ENCODE assay signal across 8 cellular contexts in genomic region chr19:18519962-18520847, GRCh38. TPM values are rescaled to one million over a fixed set of nuclear protein-coding genes. Genes with fewer than 3 reads are reported as not detected.
DNase-seq lines count a peak whose midpoint lies in the region; ATAC-seq, FAIRE-seq and TF ChIP-seq lines count a peak whose summit lies in the region.

No MANE protein-coding gene starts in this region.

- ATAC-seq in activated CD8-positive, alpha-beta memory T cell treated with anti-CD3 and anti-CD28 coated beads, Interleukin-2, amount 10 ng/mL, durations not matched to agents 7 days and 5 days = no peak
- ATAC-seq in naive B cell (ENCODE audit: low read depth in 2 of 2) = no peak
- no peak for ATAC-seq in GM21515 (IDR thresholded peaks at IDR 0.05; ENCODE audit: unreplicated experiment)

- H3K36me3 ChIP-seq in tibial artery = no peaks in the 10 kb centered on the region

- H3K27me3 Mint-ChIP-seq in activated CD8-positive, alpha-beta memory T cell treated with anti-CD3 and anti-CD28 coated beads, Interleukin-2, amount 10 ng/mL, durations not matched to agents 7 days and 5 days = no peaks in the 10 kb centered on the region
- H3K27me3 Mint-ChIP-seq in naive B cell = no peaks in the 10 kb centered on the region

- peak; percentile 22 to 44 for TF ChIP-seq CTCF in tibial artery (IDR thresholded peaks at IDR 0.05)

- no peaks in the 10 kb centered on the region for H3K36me3 Mint-ChIP-seq in activated CD8-positive, alpha-beta memory T cell treated with anti-CD3 and anti-CD28 coated beads, Interleukin-2, amount 10 ng/mL, durations not matched to agents 7 days and 5 days
- H3K36me3 Mint-ChIP-seq in naive B cell = no peaks in the 10 kb centered on the region

- H3K4me3 ChIP-seq in tibial artery = peak overlapping the region; percentile 94 to 98

- peak overlapping the region; percentile 89 for H3K27ac Mint-ChIP-seq in activated CD8-positive, alpha-beta memory T cell treated with anti-CD3 and anti-CD28 coated beads, Interleukin-2, amount 10 ng/mL, durations not matched to agents 7 days and 5 days
- H3K27ac Mint-ChIP-seq in naive B cell = peak overlapping the region; percentile 96 to 99 (median 96)

- no peaks in the 10 kb centered on the region for H3K27me3 ChIP-seq in tibial artery

- FAIRE-seq in GM18507 (lab: Jason Lieb, UNC) = peak; percentile 91

- CTCF ChIA-PET in activated CD8-positive, alpha-beta memory T cell treated with anti-CD3 and anti-CD28 coated beads, Interleukin-2, amount 10 ng/mL, durations not matched to agents 7 days and 5 days (lab: Charles Lee) = interaction anchor here (0.7 to 6.6 kb wide), 38 partner anchors 8 to 398 kb away, joined by 3 to 145 read pairs (median 6); partner anchors contain the start of genes FKBP8, KXD1, REX1BD and UBA52

- no peaks in the 10 kb centered on the region for H3K9me3 Mint-ChIP-seq in activated CD8-positive, alpha-beta memory T cell treated with anti-CD3 and anti-CD28 coated beads, Interleukin-2, amount 10 ng/mL, durations not matched to agents 7 days and 5 days (ENCODE audit: low read depth)
- H3K9me3 Mint-ChIP-seq in naive B cell = no peaks in the 10 kb centered on the region

- H3K27ac ChIP-seq in tibial artery = peak overlapping the region; percentile 95 to 99

- no peak for TF ChIP-seq POLR2A in erythroblast (IDR thresholded peaks at IDR 0.05; ENCODE audit: low read length)

- peak overlapping the region; percentile 92 for H3K4me3 Mint-ChIP-seq in activated CD8-positive, alpha-beta memory T cell treated with anti-CD3 and anti-CD28 coated beads, Interleukin-2, amount 10 ng/mL, durations not matched to agents 7 days and 5 days
- peak overlapping the region; percentile 91 to 99 (median 94) for H3K4me3 Mint-ChIP-seq in naive B cell

- peaks cover 31% of the 10 kb centered on the region for H3K4me1 Mint-ChIP-seq in activated CD8-positive, alpha-beta memory T cell treated with anti-CD3 and anti-CD28 coated beads, Interleukin-2, amount 10 ng/mL, durations not matched to agents 7 days and 5 days
- H3K4me1 Mint-ChIP-seq in naive B cell = peaks cover 31 to 46% (median 37%) of the 10 kb centered on the region in 3 donors

- H3K4me1 ChIP-seq in tibial artery = peaks cover 0 to 35% (median 19%) of the 10 kb centered on the region in 4 donors

- intact Hi-C loops in tibial artery (cut with DNase I; ENCODE audit: low total_unique reads) = loop anchor here (5.0 kb wide), 1 partner anchor 53 kb away; no protein-coding TSS in a partner anchor

- DNase-seq in AG20443 (ENCODE audit: low spot score) (peak; percentile 77), GM18507 (ENCODE audit: extremely low spot score, insufficient read length, low read depth) (no peak), NCI-H774 (lab: John Stamatoyannopoulos, UW) (peak; percentile 30), erythroblast (lab: John Stamatoyannopoulos, UW) (peak; percentile 79 to 87), naive B cell (peak; percentile 48), tibial artery (peak in 1 of 2 donors; percentile 58)
- DNase-seq in activated CD8-positive, alpha-beta memory T cell treated with anti-CD3 and anti-CD28 coated beads, Interleukin-2, amount 10 ng/mL, durations not matched to agents 7 days and 5 days = peak; percentile 83

- H3K9me3 ChIP-seq in tibial artery = no peaks in the 10 kb centered on the region

RNA-seq across cellular contexts. Expression of gene ELL, which starts 1.7 kb away (rescaled TPM):
- total RNA-seq in activated CD8-positive, alpha-beta memory T cell treated with anti-CD3 and anti-CD28 coated beads, Interleukin-2, amount 10 ng/mL, durations not matched to agents 7 days and 5 days = 10 to 100 TPM; 22.9 to 33.7 TPM
- 10 to 100 TPM in 5 of 6 donors, 1 to 10 TPM in 1; 7.0 to 19.3 (median 14.6) TPM for polyA plus RNA-seq in naive B cell (ENCODE audit: low read depth in 6 of 6)

RNA-seq across cellular contexts. Expression of gene FKBP8, which starts 23.2 kb away (rescaled TPM):
- 100 to 1,000 TPM; 220 to 286 TPM for total RNA-seq in activated CD8-positive, alpha-beta memory T cell treated with anti-CD3 and anti-CD28 coated beads, Interleukin-2, amount 10 ng/mL, durations not matched to agents 7 days and 5 days
- polyA plus RNA-seq in naive B cell (ENCODE audit: low read depth in 6 of 6) = 100 to 1,000 TPM in 1 of 6 donors, 10 to 100 TPM in 5; 69.8 to 100 (median 71.6) TPM

RNA-seq across cellular contexts. Expression of gene KXD1, which starts 37.5 kb away (rescaled TPM):
- total RNA-seq in activated CD8-positive, alpha-beta memory T cell treated with anti-CD3 and anti-CD28 coated beads, Interleukin-2, amount 10 ng/mL, durations not matched to agents 7 days and 5 days = 100 to 1,000 TPM; 106 to 113 TPM
- polyA plus RNA-seq in naive B cell (ENCODE audit: low read depth in 6 of 6) = 100 to 1,000 TPM in 1 of 6 donors, 10 to 100 TPM in 5; 75.3 to 108 (median 84.5) TPM

RNA-seq across cellular contexts. Expression of gene UBA52, which starts 51.5 kb away (rescaled TPM):
- 1,000 to 10,000 TPM; 1,256 to 1,325 TPM for total RNA-seq in activated CD8-positive, alpha-beta memory T cell treated with anti-CD3 and anti-CD28 coated beads, Interleukin-2, amount 10 ng/mL, durations not matched to agents 7 days and 5 days
- 1,000 to 10,000 TPM; 1,188 to 1,782 (median 1,685) TPM for polyA plus RNA-seq in naive B cell (ENCODE audit: low read depth in 6 of 6)
